In genomic region chr11:88104408-88104807, GRCh38 we compare ENCODE assay signal across 1 cellular context.
TF ChIP-seq lines count a peak whose summit lies in the region.

No MANE protein-coding gene starts in this region.

TF ChIP-seq in liver, 16 proteins besides CTCF, POLR2A, EP300 and RAD21 (continued from another document):
- TF ChIP-seq ZBTB33 (IDR thresholded peaks at IDR 0.05) (peak; percentile 13), RXRA (IDR thresholded peaks at IDR 0.05) (peak in 1 of 2 donors; percentile 43), NR2F2 (IDR thresholded peaks at IDR 0.05) (no peak)
